In the genomic region with DNA sequence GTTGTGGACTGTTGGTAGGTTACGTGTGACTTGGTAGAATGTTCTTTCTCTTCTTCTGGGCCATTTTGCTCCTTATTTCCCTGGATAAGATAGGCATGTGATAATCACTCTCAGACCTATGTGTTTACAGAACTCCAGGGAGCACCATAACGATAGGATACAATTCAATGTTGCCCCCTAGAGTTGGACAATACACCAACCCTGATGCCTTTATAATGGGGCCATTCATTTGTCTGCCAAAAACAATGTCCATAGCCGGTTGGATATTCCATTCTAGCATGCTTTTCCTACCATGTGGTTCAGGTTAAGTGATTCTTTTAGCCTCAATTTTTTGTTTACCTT, we compare ENCODE assay signal across 20 cellular contexts.
DNase-seq lines count a peak whose midpoint lies in the region; ATAC-seq and TF ChIP-seq lines count a peak whose summit lies in the region.
"Had no signal": no experiment of that assay in that cellular context is flagged by ENCODE, and none has a peak within 500 bp of the region (broad histone marks: within the 10 kb centered on the region; RNA-seq: fewer than 3 reads in every experiment).

No MANE protein-coding gene starts in this region.

- H3K4me1 ChIP-seq in lower lobe of right lung, result no peaks in the 10 kb centered on the region

- H3K4me3 ChIP-seq in lower lobe of right lung, result no peak overlapping the region
- H3K4me3 ChIP-seq: thoracic aorta had no signal

- ATAC-seq in lower lobe of right lung, result no peak
- no peak for ATAC-seq in HG03095 (IDR thresholded peaks at IDR 0.05; ENCODE audit: unreplicated experiment)
- ATAC-seq in HG02623 (IDR thresholded peaks at IDR 0.05; ENCODE audit: unreplicated experiment), result no peak
- no peak for ATAC-seq in GM18868 (IDR thresholded peaks at IDR 0.05; ENCODE audit: unreplicated experiment)
- ATAC-seq: T-helper 17 cell had no signal

- H3K27ac ChIP-seq in angular gyrus (ENCODE audit: low read depth, low read length) (peak overlapping the region; percentile 41), lower lobe of right lung (peak overlapping the region; percentile 44)
- H3K27ac ChIP-seq: thoracic aorta had no signal

- intact Hi-C loops in lower lobe of right lung (cut with DNase I), result no loop called here

- no peaks in the 10 kb centered on the region for H3K27me3 ChIP-seq in lower lobe of right lung (ENCODE audit: low read depth)

- no peaks in the 10 kb centered on the region for H3K36me3 ChIP-seq in lower lobe of right lung
- H3K36me3 ChIP-seq: thoracic aorta had no signal

- no peaks in the 10 kb centered on the region for H3K9me3 ChIP-seq in lower lobe of right lung
- H3K9me3 ChIP-seq: thoracic aorta had no signal

- DNase-seq in ELR (ENCODE audit: low read depth) (peak; percentile 9), LHCN-M2 (ENCODE audit: low read depth) (peak; percentile 8), lower lobe of right lung (no peak), NCI-H1048 (lab: John Stamatoyannopoulos, UW) (no peak)
- DNase-seq: activated CD4-positive, alpha-beta memory T cell treated with anti-CD3 and anti-CD28 coated beads for 36 hours; activated naive CD4-positive, alpha-beta T cell treated with anti-CD3 and anti-CD28 coated beads for 36 hours; activated T-cell treated with anti-CD3 and anti-CD28 coated beads, Interleukin-2, amount 50 U/mL, for 1 hour; CD8-positive, alpha-beta memory T cell; effector CD8-positive, alpha-beta T cell; NCI-H1436; NCI-H345; occipital lobe; retina; SIG-M5; T-helper 17 cell had no signal

- TF ChIP-seq CTCF in lower lobe of right lung (IDR thresholded peaks at IDR 0.05), result no peak

Comparison
In these comparisons a context has a peak if more than half of its experiments do, and no peak if none do; other contexts are left out.
1. DNase-seq: peak in ELR (single experiment) and LHCN-M2 (single experiment); none in lower lobe of right lung (single experiment) and NCI-H1048 (single experiment).